ENCODE assay signal across 29 cellular contexts in genomic region chr3:42970976-42971772, GRCh38. TPM values are rescaled to one million over a fixed set of nuclear protein-coding genes. Genes with fewer than 3 reads are reported as not detected.
"Had no signal": no experiment of that assay in that cellular context is flagged by ENCODE, and none has a peak within 500 bp of the region (broad histone marks: within the 10 kb centered on the region; RNA-seq: fewer than 3 reads in every experiment).

No MANE protein-coding gene starts in this region.

- H3K36me3 ChIP-seq: colonic mucosa, esophagus muscularis mucosa, esophagus squamous epithelium, gastrocnemius medialis, gastroesophageal sphincter, heart left ventricle, heart right ventricle had no signal

- ATAC-seq: effector memory CD8-positive, alpha-beta T cell; esophagus mucosa; foreskin keratinocyte; gastrocnemius medialis; gastroesophageal sphincter; heart left ventricle; heart right ventricle had no signal

- H3K27me3 ChIP-seq: colonic mucosa, dorsolateral prefrontal cortex, esophagus muscularis mucosa, esophagus squamous epithelium, foreskin keratinocyte, gastrocnemius medialis, gastroesophageal sphincter had no signal

- FAIRE-seq: colon, endometrium, endothelial cell of umbilical vein, frontal cortex had no signal

- H3K4me1 ChIP-seq: colonic mucosa, esophagus muscularis mucosa, esophagus squamous epithelium, foreskin keratinocyte, gastrocnemius medialis, gastroesophageal sphincter, heart left ventricle, heart right ventricle had no signal

- DNase-seq: colonic mucosa; cortex of kidney; dermis blood vessel endothelial cell; dorsolateral prefrontal cortex; effector CD4-positive, alpha-beta T cell; effector CD8-positive, alpha-beta T cell; effector memory CD4-positive, alpha-beta T cell; effector memory CD8-positive, alpha-beta T cell; endodermal cell; erythroblast; esophagus squamous epithelium; foreskin fibroblast; foreskin keratinocyte; foreskin melanocyte; gastrocnemius medialis; glutamatergic neuron; head of caudate nucleus; heart left ventricle; heart right ventricle had no signal

- H3K9me3 ChIP-seq: colonic mucosa, esophagus muscularis mucosa, gastrocnemius medialis had no signal

- H3K4me3 ChIP-seq: colonic mucosa, coronary artery, dorsolateral prefrontal cortex, esophagus muscularis mucosa, esophagus squamous epithelium, gastrocnemius medialis, gastroesophageal sphincter, heart left ventricle, heart right ventricle had no signal

- H3K27ac ChIP-seq: colonic mucosa, coronary artery, dorsolateral prefrontal cortex, epithelial cell of prostate, esophagus muscularis mucosa, esophagus squamous epithelium, foreskin keratinocyte, gastrocnemius medialis, gastroesophageal sphincter, heart left ventricle, heart right ventricle had no signal

RNA-seq across cellular contexts. Expression of gene GASK1A, which starts 7.9 kb away (rescaled TPM):
- total RNA-seq: dermis blood vessel endothelial cell, endothelial cell of umbilical vein, glomerular endothelial cell had no signal
